In genomic region chr6:32922083-32922482, GRCh38 we compare ENCODE assay signal across 21 cellular contexts. TPM values are rescaled to one million over a fixed set of nuclear protein-coding genes. Genes with fewer than 3 reads are reported as not detected.
A peak's percentile ranks its signal among the peaks of the same experiment; 100 is the strongest.
DNase-seq lines count a peak whose midpoint lies in the region; ATAC-seq and TF ChIP-seq lines count a peak whose summit lies in the region.
"Had no signal": no experiment of that assay in that cellular context is flagged by ENCODE, and none has a peak within 500 bp of the region (broad histone marks: within the 10 kb centered on the region; RNA-seq: fewer than 3 reads in every experiment).

No MANE protein-coding gene starts in this region.

- peaks cover 26% of the 10 kb centered on the region for H3K4me1 Mint-ChIP-seq in dendritic cell treated with granulocyte-macrophage colony-stimulating factor and Interleukin-4, amounts not matched to agents 40 ng/mL and 50 ng/mL, for 4 days (ENCODE audit: low read depth)

- in situ Hi-C loops in G401 (cut with HindIII; ENCODE audit: low sequenced_read_pairs): no loop called here

- intact Hi-C loops in dendritic cell treated with granulocyte-macrophage colony-stimulating factor and Interleukin-4, amounts not matched to agents 40 ng/mL and 50 ng/mL, for 4 days (cut with micrococcal nuclease): no loop called here

- peak; percentile 45 for DNase-seq in DMS53 (lab: John Stamatoyannopoulos, UW)
- DNase-seq in NAMALWA (ENCODE audit: low spot score): peak; percentile 16
- no peak for DNase-seq in anterior cingulate cortex (lab: John Stamatoyannopoulos, UW)
- no peak for DNase-seq in amygdala (lab: John Stamatoyannopoulos, UW)
- DNase-seq in G401 (ENCODE audit: low spot score): no peak
- DNase-seq: CD4-positive, CD25-positive, alpha-beta regulatory T cell; DMS 273 treated with DMSO at 0.1 percent for 48 hours; EL; IMR-90; MV-4-11; NCI-H1694 treated with DMSO at 0.1 percent for 48 hours; NCI-H446; NCI-H526; Right ventricle myocardium superior; SW 1271; T-helper 17 cell had no signal

- no peaks in the 10 kb centered on the region for H3K36me3 Mint-ChIP-seq in dendritic cell treated with granulocyte-macrophage colony-stimulating factor and Interleukin-4, amounts not matched to agents 40 ng/mL and 50 ng/mL, for 4 days (ENCODE audit: low read depth)
- H3K36me3 Mint-ChIP-seq: CD4-positive, CD25-positive, alpha-beta regulatory T cell had no signal

- ATAC-seq in HG03039 (IDR thresholded peaks at IDR 0.05; ENCODE audit: unreplicated experiment): no peak
- ATAC-seq: HCT116, T-helper 17 cell had no signal

- no peak for TF ChIP-seq CTCF in 22Rv1 (IDR thresholded peaks at IDR 0.05)

- no peak overlapping the region for H3K4me3 Mint-ChIP-seq in dendritic cell treated with granulocyte-macrophage colony-stimulating factor and Interleukin-4, amounts not matched to agents 40 ng/mL and 50 ng/mL, for 4 days
- H3K4me3 Mint-ChIP-seq: T-helper 17 cell had no signal

- no peaks in the 10 kb centered on the region for H3K27me3 Mint-ChIP-seq in dendritic cell treated with granulocyte-macrophage colony-stimulating factor and Interleukin-4, amounts not matched to agents 40 ng/mL and 50 ng/mL, for 4 days

- H3K27ac ChIP-seq in 22Rv1: peak overlapping the region; percentile 94

- H3K27ac Mint-ChIP-seq in dendritic cell treated with granulocyte-macrophage colony-stimulating factor and Interleukin-4, amounts not matched to agents 40 ng/mL and 50 ng/mL, for 4 days: peak overlapping the region; percentile 55
- H3K27ac Mint-ChIP-seq: CD4-positive, CD25-positive, alpha-beta regulatory T cell; T-helper 17 cell had no signal

- no peaks in the 10 kb centered on the region for H3K9me3 Mint-ChIP-seq in dendritic cell treated with granulocyte-macrophage colony-stimulating factor and Interleukin-4, amounts not matched to agents 40 ng/mL and 50 ng/mL, for 4 days

RNA-seq across cellular contexts. Expression of gene HLA-DMB, which starts 18.7 kb away (rescaled TPM):
- total RNA-seq in G401 (2014; rRNA removed; shearing (Covaris generic)): 3.2 and 8.0 TPM in 2 replicates
- total RNA-seq: A172 had no signal

RNA-seq across cellular contexts. Expression of gene HLA-DMA, which starts 30.8 kb away (rescaled TPM):
- total RNA-seq in G401 (2014; rRNA removed; shearing (Covaris generic)): 11.4 and 15.8 TPM in 2 replicates

RNA-seq across cellular contexts. Expression of gene BRD2, which starts 46.3 kb away (rescaled TPM):
- total RNA-seq in G401 (2014; rRNA removed; shearing (Covaris generic)): 96.4 and 172 TPM in 2 replicates

Comparison
In these comparisons a context has a peak if more than half of its experiments do, and no peak if none do; other contexts are left out.
1. DNase-seq: peak in DMS53 (single experiment) and NAMALWA (single experiment); none in anterior cingulate cortex (0 of 58), amygdala (0 of 56) and G401 (single experiment).